ENCODE assay signal across 13 cellular contexts in the genomic region with DNA sequence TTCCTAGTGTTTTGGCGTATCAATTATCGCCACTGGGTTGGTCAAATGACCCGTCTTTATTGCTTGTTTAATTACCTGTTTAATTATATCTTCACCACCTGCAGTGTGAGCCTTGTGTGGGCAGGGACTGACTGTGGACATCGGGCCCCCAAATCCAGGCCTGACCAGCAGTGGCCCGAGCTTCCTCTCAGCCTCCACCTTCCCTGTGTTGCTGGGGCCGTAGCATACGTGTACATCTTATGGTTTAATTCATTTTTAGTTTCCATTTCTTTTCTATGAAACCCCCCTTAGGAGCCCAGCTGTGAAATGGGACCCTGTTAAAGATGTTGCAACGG. TPM values are rescaled to one million over a fixed set of nuclear protein-coding genes. Genes with fewer than 3 reads are reported as not detected.
DNase-seq lines count a peak whose midpoint lies in the region; ATAC-seq and TF ChIP-seq lines count a peak whose summit lies in the region.
"Had no signal": no experiment of that assay in that cellular context is flagged by ENCODE, and none has a peak within 500 bp of the region (broad histone marks: within the 10 kb centered on the region; RNA-seq: fewer than 3 reads in every experiment).

No MANE protein-coding gene starts in this region.

- no peaks in the 10 kb centered on the region for H3K9me3 Mint-ChIP-seq in activated naive CD4-positive, alpha-beta T cell treated with anti-CD3 and anti-CD28 coated beads for 36 hours
- H3K9me3 Mint-ChIP-seq in activated B cell treated with CpG ODN at 0.5 μM for 24 hours (no peaks in the 10 kb centered on the region), memory B cell (peaks cover 3% of the 10 kb centered on the region)
- no peaks in the 10 kb centered on the region for H3K9me3 Mint-ChIP-seq in stimulated activated naive CD8-positive, alpha-beta T cell treated with anti-CD3 and anti-CD28 coated beads, Interleukin-15, Interleukin-2, amounts not matched to agents 100 ng/mL and 50 ng/mL, for 24 hours

- peaks cover 1% of the 10 kb centered on the region for H3K36me3 Mint-ChIP-seq in activated naive CD4-positive, alpha-beta T cell treated with anti-CD3 and anti-CD28 coated beads for 36 hours (ENCODE audit: low read depth)
- H3K36me3 Mint-ChIP-seq in activated B cell treated with CpG ODN at 0.5 μM for 24 hours (ENCODE audit: low read depth) (peaks cover 15% of the 10 kb centered on the region), memory B cell (no peaks in the 10 kb centered on the region)
- peaks cover 3% of the 10 kb centered on the region for H3K36me3 Mint-ChIP-seq in stimulated activated naive CD8-positive, alpha-beta T cell treated with anti-CD3 and anti-CD28 coated beads, Interleukin-15, Interleukin-2, amounts not matched to agents 100 ng/mL and 50 ng/mL, for 24 hours (ENCODE audit: low read depth)

- ATAC-seq in activated B cell treated with CpG ODN at 0.5 μM for 24 hours (ENCODE audit: low read depth) (no peak), memory B cell (ENCODE audit: low read depth) (no peak)
- ATAC-seq: GM12878 had no signal

- peaks cover 27% of the 10 kb centered on the region for H3K4me1 Mint-ChIP-seq in activated naive CD4-positive, alpha-beta T cell treated with anti-CD3 and anti-CD28 coated beads for 36 hours (ENCODE audit: low read depth)
- H3K4me1 Mint-ChIP-seq in activated B cell treated with CpG ODN at 0.5 μM for 24 hours (peaks cover 19% of the 10 kb centered on the region), memory B cell (no peaks in the 10 kb centered on the region)
- peaks cover 22% of the 10 kb centered on the region for H3K4me1 Mint-ChIP-seq in stimulated activated naive CD8-positive, alpha-beta T cell treated with anti-CD3 and anti-CD28 coated beads, Interleukin-15, Interleukin-2, amounts not matched to agents 100 ng/mL and 50 ng/mL, for 24 hours (ENCODE audit: low read depth)

- no peak for TF ChIP-seq CTCF in activated B cell treated with CpG ODN at 0.5 μM for 24 hours (IDR thresholded peaks at IDR 0.05)

- CTCF ChIA-PET in activated naive CD4-positive, alpha-beta T cell treated with anti-CD3 and anti-CD28 coated beads for 36 hours (lab: Charles Lee) = no interaction called here
- CTCF ChIA-PET in activated B cell treated with CpG ODN at 0.5 μM for 24 hours (lab: Charles Lee) = no interaction called here

- H3K27ac Mint-ChIP-seq in activated naive CD4-positive, alpha-beta T cell treated with anti-CD3 and anti-CD28 coated beads for 36 hours = peak overlapping the region; percentile 25
- H3K27ac Mint-ChIP-seq in activated B cell treated with CpG ODN at 0.5 μM for 24 hours (no peak overlapping the region), memory B cell (no peak overlapping the region)
- no peak overlapping the region for H3K27ac Mint-ChIP-seq in stimulated activated naive CD8-positive, alpha-beta T cell treated with anti-CD3 and anti-CD28 coated beads, Interleukin-15, Interleukin-2, amounts not matched to agents 100 ng/mL and 50 ng/mL, for 24 hours

- DNase-seq in activated naive CD4-positive, alpha-beta T cell treated with anti-CD3 and anti-CD28 coated beads for 36 hours = no peak
- DNase-seq in activated naive CD4-positive, alpha-beta T cell treated with Interleukin-2 at 50 U/mL for 16 hours = no peak
- DNase-seq in activated B cell treated with CpG ODN at 0.5 μM for 24 hours (no peak), memory B cell (ENCODE audit: low spot score in 2 of 2) (no peak), NK-92 (lab: John Stamatoyannopoulos, UW; ENCODE audit: unreplicated experiment) (no peak)
- no peak for DNase-seq in activated CD4-positive, CD25-positive, alpha-beta regulatory T cell treated with anti-CD3 and anti-CD28 coated beads, Interleukin-2, amount 50 U/mL, for 72 hours
- DNase-seq in stimulated activated CD4-positive, alpha-beta T cell treated with anti-CD3 and anti-CD28 coated beads, Interleukin-2, amount 100 ng/mL, for 48 hours = no peak
- DNase-seq: activated CD4-positive, alpha-beta T cell treated with anti-CD3 and anti-CD28 coated beads, Interleukin-2, amount 50 U/mL, for 48 hours; activated gamma-delta T cell; foreskin fibroblast; stimulated activated CD4-positive, alpha-beta T cell treated with anti-CD3 and anti-CD28 coated beads, Interleukin-4, amount 100 ng/mL, for 24 hours had no signal

- peak overlapping the region; percentile 45 for H3K4me3 Mint-ChIP-seq in activated naive CD4-positive, alpha-beta T cell treated with anti-CD3 and anti-CD28 coated beads for 36 hours
- H3K4me3 Mint-ChIP-seq in activated B cell treated with CpG ODN at 0.5 μM for 24 hours = peak overlapping the region; percentile 58
- H3K4me3 Mint-ChIP-seq in memory B cell = peak overlapping the region; percentile 59
- peak overlapping the region; percentile 31 for H3K4me3 Mint-ChIP-seq in stimulated activated naive CD8-positive, alpha-beta T cell treated with anti-CD3 and anti-CD28 coated beads, Interleukin-15, Interleukin-2, amounts not matched to agents 100 ng/mL and 50 ng/mL, for 24 hours

- intact Hi-C loops in activated naive CD4-positive, alpha-beta T cell treated with anti-CD3 and anti-CD28 coated beads for 36 hours (cut with micrococcal nuclease) = loop anchor here (2.0 to 10.0 kb wide), 2 partner anchors 167 to 291 kb away; partner anchors contain the start of genes GNG13 and STUB1
- intact Hi-C loops in activated B cell treated with CpG ODN at 0.5 μM for 24 hours (cut with micrococcal nuclease) = loop anchor here (1.0 to 10.0 kb wide), 4 partner anchors 9 to 643 kb away; partner anchors contain the start of genes ANTKMT, CRAMP1, IFT140 and SOX8

- POLR2A ChIA-PET in activated B cell treated with CpG ODN at 0.5 μM for 24 hours (lab: Charles Lee) = no interaction called here

- H3K27me3 Mint-ChIP-seq in activated naive CD4-positive, alpha-beta T cell treated with anti-CD3 and anti-CD28 coated beads for 36 hours (ENCODE audit: low read depth) = no peaks in the 10 kb centered on the region
- H3K27me3 Mint-ChIP-seq in activated B cell treated with CpG ODN at 0.5 μM for 24 hours (peaks cover 11% of the 10 kb centered on the region), memory B cell (no peaks in the 10 kb centered on the region)
- H3K27me3 Mint-ChIP-seq in stimulated activated naive CD8-positive, alpha-beta T cell treated with anti-CD3 and anti-CD28 coated beads, Interleukin-15, Interleukin-2, amounts not matched to agents 100 ng/mL and 50 ng/mL, for 24 hours = no peaks in the 10 kb centered on the region

RNA-seq across cellular contexts. Expression of gene LMF1, which starts 1.2 kb away (rescaled TPM):
- 10 to 100 TPM; 11.5 to 12.3 TPM for total RNA-seq in activated naive CD4-positive, alpha-beta T cell treated with anti-CD3 and anti-CD28 coated beads for 36 hours
- total RNA-seq in activated B cell treated with CpG ODN at 0.5 μM for 24 hours = 30.7 and 36.1 TPM in 2 replicates

RNA-seq across cellular contexts. Expression of gene SOX8, which starts 9.6 kb away (rescaled TPM):
- 1 to 10 TPM in 1 of 2 experiments, under 1 TPM in 1; 0.74 to 1.0 TPM for total RNA-seq in activated naive CD4-positive, alpha-beta T cell treated with anti-CD3 and anti-CD28 coated beads for 36 hours
- 0.18 and 0.27 TPM in 2 replicates for total RNA-seq in activated B cell treated with CpG ODN at 0.5 μM for 24 hours
- total RNA-seq: GM12878 had no signal
